In genomic region chr18:55875330-55875933, GRCh38 we compare ENCODE assay signal across 23 cellular contexts.
DNase-seq lines count a peak whose midpoint lies in the region; ATAC-seq and TF ChIP-seq lines count a peak whose summit lies in the region.
"Had no signal": no experiment of that assay in that cellular context is flagged by ENCODE, and none has a peak within 500 bp of the region (broad histone marks: within the 10 kb centered on the region; RNA-seq: fewer than 3 reads in every experiment).

No MANE protein-coding gene starts in this region.

- TF ChIP-seq POLR2A in heart left ventricle (IDR thresholded peaks at IDR 0.05) = no peak

- ATAC-seq in WTC11 = peak; percentile 36; the same call in 1 of the 2 replicates
- ATAC-seq in heart left ventricle = peak; percentile 26 to 68 (median 48)
- ATAC-seq in omental fat pad (ENCODE audit: low FRiP score) = no peak
- ATAC-seq in GM18873 (IDR thresholded peaks at IDR 0.05; ENCODE audit: low FRiP score, unreplicated experiment) = no peak
- no peak for ATAC-seq in HG03196 (IDR thresholded peaks at IDR 0.05; ENCODE audit: unreplicated experiment)

- no peaks in the 10 kb centered on the region for H4K20me1 ChIP-seq in neural progenitor cell (ENCODE audit: low read depth)

- no peaks in the 10 kb centered on the region for H3K9me3 Mint-ChIP-seq in WTC11
- no peaks in the 10 kb centered on the region for H3K9me3 Mint-ChIP-seq in neural progenitor cell
- H3K9me3 Mint-ChIP-seq: T-helper 2 cell treated with Interferon-gamma antibody and Interleukin-4, amounts not matched to agents 5 μg/mL and 100 μg/mL, for 36 hours had no signal

- no peaks in the 10 kb centered on the region for H3K36me3 Mint-ChIP-seq in WTC11
- no peaks in the 10 kb centered on the region for H3K36me3 Mint-ChIP-seq in neural progenitor cell

- peak; percentile 76 for DNase-seq in Ammon's horn (ENCODE audit: low spot score)
- no peak for DNase-seq in WTC11 (ENCODE audit: low spot score)
- peak in 2 of 5 donors; percentile 24 to 25 for DNase-seq in heart left ventricle
- peak; percentile 91 for DNase-seq in neural progenitor cell (ENCODE audit: low spot score)
- no peak for DNase-seq in SIG-M5 treated with dmso at 0.1 percent for 504 hours (lab: John Stamatoyannopoulos, UW; ENCODE audit: unreplicated experiment)
- no peak for DNase-seq in omental fat pad (ENCODE audit: low spot score)
- DNase-seq: activated CD4-positive, alpha-beta T cell treated with anti-CD3 and anti-CD28 coated beads, Interleukin-2, amount 50 U/mL, for 1 hour; brain microvascular endothelial cell; Calu3; colonic mucosa; GM23248; Kasumi-1; NCI-H1092; NCI-H2081 treated with DMSO at 0.1 percent for 48 hours; NCI-H510A; right cardiac atrium; stimulated activated CD8-positive, alpha-beta memory T cell treated with anti-CD3 and anti-CD28 coated beads, Interleukin-4, amount 100 ng/mL, for 48 hours; WERI-Rb-1 had no signal

- H3K36me3 ChIP-seq in heart left ventricle = no peaks in the 10 kb centered on the region
- H3K36me3 ChIP-seq in neural progenitor cell = no peaks in the 10 kb centered on the region
- H3K36me3 ChIP-seq: brain microvascular endothelial cell, colonic mucosa, neutrophil, WERI-Rb-1 had no signal

- no peak overlapping the region for H2AFZ ChIP-seq in neural progenitor cell (replicated peaks)
- H2AFZ ChIP-seq: GM23248 had no signal

- H3K27me3 ChIP-seq in heart left ventricle (no peaks in the 10 kb centered on the region), neural progenitor cell (no peaks in the 10 kb centered on the region)
- H3K27me3 ChIP-seq: brain microvascular endothelial cell, colonic mucosa, neutrophil had no signal

- peak overlapping the region in 7 of 12 donors; percentile 2 to 58 (median 33) for H3K27ac ChIP-seq in heart left ventricle
- peak overlapping the region; percentile 86 for H3K27ac ChIP-seq in neural progenitor cell
- H3K27ac ChIP-seq: brain microvascular endothelial cell, colonic mucosa, GM23248, neutrophil, SK-N-MC, WERI-Rb-1 had no signal

- H3K4me2 ChIP-seq in neural progenitor cell = peak overlapping the region; percentile 59

- intact Hi-C loops in heart left ventricle (cut with DNase I) = loop anchor here in 1 of 10 donors (10.0 kb wide), 1 partner anchor 449 kb away; no protein-coding TSS in a partner anchor

- peaks cover 34% of the 10 kb centered on the region for H3F3A ChIP-seq in neural progenitor cell (ENCODE audit: low read depth)

- H3K4me3 Mint-ChIP-seq in WTC11 (no peak overlapping the region), neural progenitor cell (peak overlapping the region; percentile 50)
- H3K4me3 Mint-ChIP-seq: T-helper 2 cell treated with Interferon-gamma antibody and Interleukin-4, amounts not matched to agents 5 μg/mL and 100 μg/mL, for 36 hours had no signal

- H3K4me3 ChIP-seq in heart left ventricle (no peak overlapping the region), neural progenitor cell (peak overlapping the region; percentile 12)
- H3K4me3 ChIP-seq: colonic mucosa, GM23248, SK-N-MC had no signal

- 40 to 61% (median 50%) methylated on average over 5 of the region's 5 CpGs for WGBS in heart left ventricle, 4 donors

- TF ChIP-seq CTCF in WTC11 (IDR thresholded peaks at IDR 0.05) (no peak), heart left ventricle (IDR thresholded peaks at IDR 0.05) (no peak), neural progenitor cell (IDR thresholded peaks at IDR 0.05) (no peak), omental fat pad (IDR thresholded peaks at IDR 0.05) (no peak)

- H3K27ac Mint-ChIP-seq in WTC11 = no peak overlapping the region
- peak overlapping the region; percentile 18 for H3K27ac Mint-ChIP-seq in neural progenitor cell
- H3K27ac Mint-ChIP-seq: T-helper 2 cell treated with Interferon-gamma antibody and Interleukin-4, amounts not matched to agents 5 μg/mL and 100 μg/mL, for 36 hours had no signal

- no peaks in the 10 kb centered on the region for H3K9me3 ChIP-seq in heart left ventricle
- no peaks in the 10 kb centered on the region for H3K9me3 ChIP-seq in neural progenitor cell (ENCODE audit: low read depth)
- H3K9me3 ChIP-seq: colonic mucosa, neutrophil had no signal

- no peak overlapping the region for H3K9ac ChIP-seq in neural progenitor cell
- H3K9ac ChIP-seq: GM23248 had no signal

- POLR2A ChIA-PET in WTC11 (lab: Charles Lee) = no interaction called here

- H3K4me1 ChIP-seq in heart left ventricle (peaks cover 0 to 17% (median 6%) of the 10 kb centered on the region in 12 donors), neural progenitor cell (peaks cover 66% of the 10 kb centered on the region)
- H3K4me1 ChIP-seq: colonic mucosa had no signal

- CTCF ChIA-PET in WTC11 (lab: Charles Lee) = interaction anchor here (0.9 to 1.5 kb wide), 2 partner anchors 15 to 208 kb away, joined by 3 to 4 read pairs; no protein-coding TSS in a partner anchor

- no peaks in the 10 kb centered on the region for H3K27me3 Mint-ChIP-seq in WTC11 (ENCODE audit: low read depth)
- H3K27me3 Mint-ChIP-seq in neural progenitor cell (ENCODE audit: insufficient read depth, low read depth) = no peaks in the 10 kb centered on the region

- H3K79me2 ChIP-seq in neural progenitor cell (ENCODE audit: low read depth) = no peaks in the 10 kb centered on the region

- H3K4me1 Mint-ChIP-seq in WTC11 (peaks cover 7% of the 10 kb centered on the region), neural progenitor cell (peaks cover 45% of the 10 kb centered on the region)

TF ChIP-seq in WTC11, 78 proteins besides CTCF, POLR2A, EP300 and RAD21 (continues in another document):
- TF ChIP-seq ZMAT4 (CRISPR knock-in tag; IDR thresholded peaks at IDR 0.05) = no peak
- TF ChIP-seq E2F5 (CRISPR knock-in tag; IDR thresholded peaks at IDR 0.05) = no peak
- no peak for TF ChIP-seq USF1 (CRISPR knock-in tag; IDR thresholded peaks at IDR 0.05)
- no peak for TF ChIP-seq FOXJ3 (CRISPR knock-in tag; IDR thresholded peaks at IDR 0.05; ENCODE audit: borderline replicate concordance)
- no peak for TF ChIP-seq KAT7 (CRISPR knock-in tag; IDR thresholded peaks at IDR 0.05; ENCODE audit: borderline replicate concordance)
- no peak for TF ChIP-seq PRDM15 (CRISPR knock-in tag; IDR thresholded peaks at IDR 0.05)

Comparison
In these comparisons a context has a peak if more than half of its experiments do, and no peak if none do; other contexts are left out.
1. DNase-seq: peak in Ammon's horn (single experiment) and neural progenitor cell (single experiment); none in WTC11 (single experiment), SIG-M5 treated with dmso at 0.1 percent for 504 hours (single experiment) and omental fat pad (single experiment).
2. ATAC-seq: peak in WTC11 (single experiment) and heart left ventricle (4 of 4); none in omental fat pad (single experiment), GM18873 (single experiment) and HG03196 (single experiment).